ENCODE assay signal across 1 cellular context in the genomic region with DNA sequence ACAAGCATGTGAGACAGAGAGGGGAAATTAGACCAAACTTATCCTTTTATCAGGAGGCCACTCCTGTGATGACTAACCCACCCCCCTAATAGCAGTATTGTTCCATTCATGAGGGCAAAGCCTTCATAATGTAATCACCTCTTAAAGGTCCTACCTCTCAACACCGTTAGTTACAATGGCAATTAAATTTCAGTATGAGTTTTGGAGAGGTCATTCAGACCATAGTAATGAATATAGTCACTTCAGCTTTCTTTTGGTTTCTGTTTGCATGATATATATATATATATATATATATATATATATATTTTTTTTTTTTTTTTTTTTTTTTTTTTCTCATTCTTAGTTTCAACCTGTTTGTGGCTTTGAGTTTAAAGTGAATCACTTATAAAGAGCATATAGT.
TF ChIP-seq lines count a peak whose summit lies in the region.

No MANE protein-coding gene starts in this region.

TF ChIP-seq in K562, 482 proteins besides CTCF, POLR2A, EP300 and RAD21 (continued from another document):
- TF ChIP-seq, protein P1, sequence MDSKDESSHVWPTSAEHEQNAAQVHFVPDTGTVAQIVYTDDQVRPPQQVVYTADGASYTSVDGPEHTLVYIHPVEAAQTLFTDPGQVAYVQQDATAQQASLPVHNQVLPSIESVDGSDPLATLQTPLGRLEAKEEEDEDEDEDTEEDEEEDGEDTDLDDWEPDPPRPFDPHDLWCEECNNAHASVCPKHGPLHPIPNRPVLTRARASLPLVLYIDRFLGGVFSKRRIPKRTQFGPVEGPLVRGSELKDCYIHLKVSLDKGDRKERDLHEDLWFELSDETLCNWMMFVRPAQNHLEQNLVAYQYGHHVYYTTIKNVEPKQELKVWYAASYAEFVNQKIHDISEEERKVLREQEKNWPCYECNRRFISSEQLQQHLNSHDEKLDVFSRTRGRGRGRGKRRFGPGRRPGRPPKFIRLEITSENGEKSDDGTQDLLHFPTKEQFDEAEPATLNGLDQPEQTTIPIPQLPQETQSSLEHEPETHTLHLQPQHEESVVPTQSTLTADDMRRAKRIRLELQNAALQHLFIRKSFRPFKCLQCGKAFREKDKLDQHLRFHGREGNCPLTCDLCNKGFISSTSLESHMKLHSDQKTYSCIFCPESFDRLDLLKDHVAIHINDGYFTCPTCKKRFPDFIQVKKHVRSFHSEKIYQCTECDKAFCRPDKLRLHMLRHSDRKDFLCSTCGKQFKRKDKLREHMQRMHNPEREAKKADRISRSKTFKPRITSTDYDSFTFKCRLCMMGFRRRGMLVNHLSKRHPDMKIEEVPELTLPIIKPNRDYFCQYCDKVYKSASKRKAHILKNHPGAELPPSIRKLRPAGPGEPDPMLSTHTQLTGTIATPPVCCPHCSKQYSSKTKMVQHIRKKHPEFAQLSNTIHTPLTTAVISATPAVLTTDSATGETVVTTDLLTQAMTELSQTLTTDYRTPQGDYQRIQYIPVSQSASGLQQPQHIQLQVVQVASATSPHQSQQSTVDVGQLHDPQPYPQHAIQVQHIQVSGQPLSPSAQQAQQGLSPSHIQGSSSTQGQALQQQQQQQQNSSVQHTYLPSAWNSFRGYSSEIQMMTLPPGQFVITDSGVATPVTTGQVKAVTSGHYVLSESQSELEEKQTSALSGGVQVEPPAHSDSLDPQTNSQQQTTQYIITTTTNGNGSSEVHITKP (IDR thresholded peaks at IDR 0.05; ENCODE audit: partially characterized antibody): no peak
- TF ChIP-seq SNAPC5 (CRISPR knock-in tag; IDR thresholded peaks at IDR 0.05): no peak
- no peak for TF ChIP-seq SIN3B (IDR thresholded peaks at IDR 0.05; ENCODE audit: low read depth)
- TF ChIP-seq ZSCAN32 (CRISPR knock-in tag; IDR thresholded peaks at IDR 0.05): no peak
- no peak for TF ChIP-seq ELK3 (CRISPR knock-in tag; IDR thresholded peaks at IDR 0.05)
- no peak for TF ChIP-seq KLF10 (CRISPR knock-in tag; IDR thresholded peaks at IDR 0.05)
- no peak for TF ChIP-seq ATF1 (CRISPR knock-in tag; IDR thresholded peaks at IDR 0.05)
- TF ChIP-seq ATF1 (tag; IDR thresholded peaks at IDR 0.05): no peak
- no peak for TF ChIP-seq E2F6 (IDR thresholded peaks at IDR 0.05; ENCODE audit: borderline replicate concordance in 1 of 2, extremely low read depth in 1 of 2, insufficient read depth in 1 of 2, insufficient read length in 1 of 2, low read depth in 1 of 2, low read length in 1 of 2, poor library complexity in 1 of 2, severe bottlenecking in 1 of 2)
- TF ChIP-seq ILF3 (IDR thresholded peaks at IDR 0.05; ENCODE audit: borderline replicate concordance): no peak
- no peak for TF ChIP-seq MAZ (CRISPR knock-in tag; conservative IDR thresholded peaks at IDR 0.05 in 1 of 2, IDR thresholded peaks at IDR 0.05 in 1 of 2)
- no peak for TF ChIP-seq ZNF174 (CRISPR knock-in tag; IDR thresholded peaks at IDR 0.05)
- no peak for TF ChIP-seq ZBED1 (IDR thresholded peaks at IDR 0.05)
- no peak for TF ChIP-seq NR2F6 (CRISPR knock-in tag; IDR thresholded peaks at IDR 0.05)
- no peak for TF ChIP-seq NBN (IDR thresholded peaks at IDR 0.05; ENCODE audit: low read depth)
- no peak for TF ChIP-seq NFRKB (IDR thresholded peaks at IDR 0.05; ENCODE audit: low read depth)
- no peak for TF ChIP-seq KLF6 (CRISPR knock-in tag; IDR thresholded peaks at IDR 0.05; ENCODE audit: borderline replicate concordance)
